In the genomic region with DNA sequence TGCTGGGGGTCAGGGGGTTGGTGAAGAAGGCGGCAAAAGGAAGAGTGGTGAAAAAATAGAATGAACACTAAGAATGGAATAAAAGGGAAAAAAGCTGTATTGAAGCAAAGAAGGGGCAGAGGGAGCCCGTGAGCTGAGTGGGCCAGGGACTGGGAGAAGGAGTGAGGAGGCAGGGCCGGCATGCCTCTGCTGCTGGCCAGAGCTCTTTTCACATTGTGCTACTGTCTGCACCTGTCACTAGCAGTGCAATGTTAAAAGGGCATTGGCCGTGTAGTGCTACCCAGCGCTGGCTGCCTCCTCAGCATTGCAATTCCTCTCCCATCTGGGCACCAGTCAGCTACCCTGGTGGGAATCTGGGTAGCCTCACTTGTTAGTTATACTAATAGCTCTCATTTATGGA, we compare ENCODE assay signal across 10 cellular contexts. TPM values are rescaled to one million over a fixed set of nuclear protein-coding genes. Genes with fewer than 3 reads are reported as not detected.
A peak's percentile ranks its signal among the peaks of the same experiment; 100 is the strongest.
DNase-seq lines count a peak whose midpoint lies in the region; ATAC-seq, FAIRE-seq and TF ChIP-seq lines count a peak whose summit lies in the region.
"Had no signal": no experiment of that assay in that cellular context is flagged by ENCODE, and none has a peak within 500 bp of the region (broad histone marks: within the 10 kb centered on the region; RNA-seq: fewer than 3 reads in every experiment).

No MANE protein-coding gene starts in this region.

- peaks cover 33 to 58% (median 48%) of the 10 kb centered on the region in 3 experiments for H3K36me3 Mint-ChIP-seq in H9 (ENCODE audit: insufficient read depth in 1 of 3, low read depth in 3 of 3)

- H3K23me2 ChIP-seq in H9 (ENCODE audit: insufficient read length, low read depth, low read length, poor library complexity, severe bottlenecking), result peaks cover 11% of the 10 kb centered on the region

- H3K27ac ChIP-seq in H9 (ENCODE audit: insufficient read length, low read depth, low read length) (no peak overlapping the region), WERI-Rb-1 (no peak overlapping the region), kidney (ENCODE audit: low read depth in 2 of 2, low read length in 2 of 2) (no peak overlapping the region)

- H3K27me3 Mint-ChIP-seq in H9 (ENCODE audit: low read depth), result no peaks in the 10 kb centered on the region

- peaks cover 66 to 75% of the 10 kb centered on the region in 2 experiments for H3K4me1 Mint-ChIP-seq in H9

- no peak overlapping the region for H3K23ac ChIP-seq in H9 (ENCODE audit: insufficient read length, low read depth, low read length)

- no peak overlapping the region for H4K91ac ChIP-seq in H9 (ENCODE audit: insufficient read length, low read depth, low read length)

- H2BK15ac ChIP-seq in H9 (ENCODE audit: low read depth, low read length), result no peak overlapping the region

- no peak overlapping the region for H2BK12ac ChIP-seq in H9 (ENCODE audit: insufficient read length, low read depth, low read length)

- H3K4me1 ChIP-seq in H9 (ENCODE audit: insufficient read depth, low read length) (peaks cover 14% of the 10 kb centered on the region; the same call in 1 of the 2 replicates), kidney (ENCODE audit: control insufficient read depth in 1 of 2, insufficient read depth in 1 of 2, low read depth in 1 of 2, low read length in 2 of 2) (peaks cover 0 to 18% of the 10 kb centered on the region in 2 donors)

- no peak overlapping the region for H3K14ac ChIP-seq in H9 (ENCODE audit: insufficient read depth, low read length)

- no peak overlapping the region for H2BK5ac ChIP-seq in H9 (ENCODE audit: insufficient read length, low read length)

- H4K20me1 ChIP-seq in H9 (ENCODE audit: control insufficient read depth, insufficient read depth, insufficient read length), result peaks cover 2% of the 10 kb centered on the region

- H2AFZ ChIP-seq in H9 (ENCODE audit: low read length), result no peak overlapping the region

- peak overlapping the region; percentile 47 to 100 (median 99); a peak in 5 of 7 replicates for H3K27ac Mint-ChIP-seq in H9

- TF ChIP-seq CTCF in AG09309 (IDR thresholded peaks at IDR 0.05; ENCODE audit: control insufficient read depth, insufficient read depth, low read depth, low read length, missing control alignments) (peak; percentile 57), H9 (conservative IDR thresholded peaks at IDR 0.05) (no peak), WERI-Rb-1 (IDR thresholded peaks at IDR 0.05; ENCODE audit: low read depth, low read length) (peak; percentile 41; the same call in 1 of the 2 replicates), kidney (IDR thresholded peaks at IDR 0.05; ENCODE audit: borderline replicate concordance, extremely low read depth, insufficient read depth) (peak; percentile 16)

- no peak overlapping the region for H2BK120ac ChIP-seq in H9 (ENCODE audit: low read depth, low read length, poor library complexity, severe bottlenecking)

- H3K9ac ChIP-seq in H9 (ENCODE audit: extremely low read depth, insufficient read length, low read length), result no peak overlapping the region
- no peak overlapping the region for H3K9ac ChIP-seq in kidney (ENCODE audit: low read length in 2 of 2)

- H3K79me1 ChIP-seq in H9 (ENCODE audit: insufficient read depth, low read depth, low read length, poor library complexity, severe bottlenecking), result no peaks in the 10 kb centered on the region

- H4K5ac ChIP-seq in H9 (ENCODE audit: insufficient read length, low read depth, low read length), result no peak overlapping the region

- H3T11ph ChIP-seq in H9 (ENCODE audit: low read length), result no peak overlapping the region

- H3K27me3 ChIP-seq in H9 (ENCODE audit: insufficient read depth, low read length), result no peaks in the 10 kb centered on the region
- H3K27me3 ChIP-seq in WERI-Rb-1 (ENCODE audit: insufficient read depth, low read depth, severe bottlenecking), result peaks cover 35% of the 10 kb centered on the region

- H3K36me3 ChIP-seq in WERI-Rb-1 (no peaks in the 10 kb centered on the region), kidney (ENCODE audit: control insufficient read depth in 1 of 2, insufficient read depth in 2 of 2, low read length in 2 of 2) (no peaks in the 10 kb centered on the region)

- H2AK5ac ChIP-seq in H9 (ENCODE audit: insufficient read length, low read length), result no peak overlapping the region

- no peak overlapping the region for H3K18ac ChIP-seq in H9 (ENCODE audit: insufficient read length, low read depth, low read length)

- WGBS in H9 (ENCODE audit: extremely low coverage, insufficient read length, low lambda C conversion rate), result no CpG with 5 or more reads among the region's 5 CpGs

- H3K4ac ChIP-seq in H9 (ENCODE audit: low read depth, low read length), result no peak overlapping the region

- FAIRE-seq in kidney (lab: Jason Lieb, UNC), result no peak
- FAIRE-seq: frontal cortex had no signal

- peaks cover 7% of the 10 kb centered on the region; the same call in 1 of the 2 replicates for H3K79me2 ChIP-seq in H9 (ENCODE audit: insufficient read depth, low read length)

- peak overlapping the region; percentile 94 to 100 for H3K4me3 Mint-ChIP-seq in H9

- ATAC-seq in GM19397 (IDR thresholded peaks at IDR 0.05; ENCODE audit: unreplicated experiment) (no peak), GM18868 (IDR thresholded peaks at IDR 0.05; ENCODE audit: unreplicated experiment) (no peak), GM21367 (IDR thresholded peaks at IDR 0.05; ENCODE audit: unreplicated experiment) (no peak)

- H3K4me2 ChIP-seq in H9 (ENCODE audit: insufficient read depth, insufficient read length, low read length), result peak overlapping the region; percentile 88

- no peaks in the 10 kb centered on the region for H3K9me3 ChIP-seq in H9 (ENCODE audit: control insufficient read depth, low read depth, low read length)
- no peaks in the 10 kb centered on the region for H3K9me3 ChIP-seq in WERI-Rb-1 (ENCODE audit: severe bottlenecking)
- H3K9me3 ChIP-seq in kidney (ENCODE audit: control insufficient read depth in 1 of 2, low read length in 2 of 2), result no peaks in the 10 kb centered on the region

- H3K9me3 Mint-ChIP-seq in H9, result peaks cover 6 to 10% of the 10 kb centered on the region in 2 experiments; a peak in 4 of 5 replicates

- H4K8ac ChIP-seq in H9 (replicated peaks; ENCODE audit: insufficient read length, low read depth, low read length), result no peak overlapping the region

- H3K56ac ChIP-seq in H9 (ENCODE audit: insufficient read length, low read depth, low read length), result no peak overlapping the region

- no peak for DNase-seq in AG09309 (ENCODE audit: low read depth)
- peak; percentile 45 for DNase-seq in H9
- DNase-seq in WERI-Rb-1, result no peak
- no peak for DNase-seq in kidney
- DNase-seq in NCI-H1694 treated with DMSO at 0.1 percent for 48 hours (lab: John Stamatoyannopoulos, UW), result no peak

- intact Hi-C loops in kidney (cut with DNase I), result loop anchor here (5.0 kb wide), 1 partner anchor 184 kb away; no protein-coding TSS in a partner anchor

- H2BK20ac ChIP-seq in H9 (ENCODE audit: low read depth, low read length, poor library complexity, severe bottlenecking), result no peak overlapping the region

- H3K4me3 ChIP-seq in AG09309 (ENCODE audit: control insufficient read depth, low read depth, low read length) (no peak overlapping the region), WERI-Rb-1 (ENCODE audit: low read depth, low read length) (no peak overlapping the region), kidney (ENCODE audit: low read length in 2 of 2) (no peak overlapping the region)

RNA-seq across cellular contexts. Expression of gene YPEL4, which starts 8.7 kb away (rescaled TPM):
- total RNA-seq in H9 (2021) (0.13 TPM in 1 of 2 replicates, not detected in the other), kidney (0.82 TPM)
- 0.88 TPM for polyA plus RNA-seq in kidney (ENCODE audit: insufficient read depth, low read depth, low replicate concordance)

RNA-seq across cellular contexts. Expression of gene CLP1, which starts 16.6 kb away (rescaled TPM):
- total RNA-seq in H9 (2021) (35.5 and 37.4 TPM in 2 replicates), kidney (12.2 TPM)
- 8.5 TPM for polyA plus RNA-seq in kidney (ENCODE audit: insufficient read depth, low read depth, low replicate concordance)

RNA-seq across cellular contexts. Expression of gene ZDHHC5, which starts 26.9 kb away (rescaled TPM):
- total RNA-seq in H9 (2021) (65.2 and 67.2 TPM in 2 replicates), kidney (90.2 TPM)
- 28.3 TPM for polyA plus RNA-seq in kidney (ENCODE audit: insufficient read depth, low read depth, low replicate concordance)

RNA-seq across cellular contexts. Expression of gene SERPING1, which starts 43.5 kb away (rescaled TPM):
- 35.2 and 37.9 TPM in 2 replicates for total RNA-seq in H9 (2021)
- 785 TPM for total RNA-seq in kidney
- polyA plus RNA-seq in kidney (ENCODE audit: insufficient read depth, low read depth, low replicate concordance), result 361 TPM
- total RNA-seq: pulmonary artery endothelial cell had no signal
